ENCODE assay signal across 8 cellular contexts in the genomic region with DNA sequence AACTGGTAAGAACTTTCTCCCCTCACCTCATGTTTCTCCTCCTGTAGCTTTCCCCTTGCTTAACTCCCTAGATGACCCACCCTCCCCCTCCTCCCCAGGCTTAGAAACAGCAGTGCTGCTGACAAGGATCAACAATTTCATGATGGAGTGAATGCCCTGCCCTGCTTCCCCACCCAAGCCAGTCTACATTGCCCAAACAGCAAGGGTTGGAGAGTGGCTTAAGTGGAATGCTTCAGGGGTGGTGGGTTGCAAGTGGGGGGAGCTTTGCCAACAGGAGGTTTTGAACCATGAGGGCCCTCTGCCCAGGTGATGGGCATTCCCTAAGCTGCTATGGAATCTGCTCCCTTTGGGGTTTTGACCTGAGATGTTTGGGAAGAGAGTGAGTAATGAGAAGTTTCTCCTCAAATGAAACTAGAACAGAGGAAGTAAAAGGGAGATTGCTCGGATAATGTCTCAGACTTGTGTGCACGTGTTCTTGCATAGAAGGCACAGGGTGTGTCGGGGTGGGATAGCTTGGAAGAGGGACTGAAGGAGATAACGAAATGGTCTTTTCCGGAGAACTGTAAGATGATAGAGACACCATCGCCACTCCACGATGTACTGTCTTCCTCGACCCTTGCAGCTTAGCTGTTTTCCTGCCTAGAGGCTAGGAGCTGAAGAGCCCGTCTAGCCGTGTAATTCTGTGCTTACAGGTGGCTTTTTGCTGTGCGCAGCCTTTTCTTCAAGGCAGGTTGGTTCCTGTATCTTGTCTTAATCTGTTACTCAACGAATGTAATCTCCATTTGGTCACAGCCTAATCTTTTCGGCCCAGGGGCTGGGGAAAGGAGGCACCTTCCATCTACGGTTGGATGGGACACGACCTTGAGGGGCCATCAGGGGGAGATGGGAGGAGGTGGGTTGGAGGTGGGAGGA. TPM values are rescaled to one million over a fixed set of nuclear protein-coding genes. Genes with fewer than 3 reads are reported as not detected.
DNase-seq lines count a peak whose midpoint lies in the region; ATAC-seq and TF ChIP-seq lines count a peak whose summit lies in the region.

No MANE protein-coding gene starts in this region.

- H3K36me3 ChIP-seq in left ventricle myocardium inferior (no peaks in the 10 kb centered on the region), urinary bladder (ENCODE audit: insufficient read depth) (no peaks in the 10 kb centered on the region)

- peak overlapping the region; percentile 78 for H3K4me3 ChIP-seq in left ventricle myocardium inferior
- peak overlapping the region; percentile 51 for H3K4me3 ChIP-seq in urinary bladder (ENCODE audit: low read depth, low read length)

- H3K27ac ChIP-seq in left ventricle myocardium inferior (replicated peaks) = peak overlapping the region; percentile 88
- H3K27ac ChIP-seq in layer of hippocampus (ENCODE audit: low read depth, low read length) = peak overlapping the region; percentile 77
- peak overlapping the region; percentile 66 for H3K27ac ChIP-seq in urinary bladder (ENCODE audit: low read depth)

- no peak for DNase-seq in left ventricle myocardium inferior
- no peak for DNase-seq in Right ventricle myocardium superior
- DNase-seq in activated naive CD4-positive, alpha-beta T cell treated with anti-CD3 and anti-CD28 coated beads, Interleukin-2, amount 50 U/mL, for 72 hours (ENCODE audit: low spot score in 2 of 2) = no peak
- DNase-seq in COLO668 (lab: John Stamatoyannopoulos, UW; ENCODE audit: unreplicated experiment) = no peak
- DNase-seq in NCI-H748 (lab: John Stamatoyannopoulos, UW; ENCODE audit: unreplicated experiment) = no peak

- no peaks in the 10 kb centered on the region for H3K9me3 ChIP-seq in left ventricle myocardium inferior (replicated peaks)

- H3K27ac Mint-ChIP-seq in activated naive CD4-positive, alpha-beta T cell treated with anti-CD3 and anti-CD28 coated beads, Interleukin-2, amount 50 U/mL, for 72 hours = peak overlapping the region; percentile 84 to 95

- 56% methylated on average over 15 of the region's 15 CpGs for WGBS in urinary bladder

- ATAC-seq in Right ventricle myocardium superior (ENCODE audit: poor library complexity) (no peak), HG03159 (IDR thresholded peaks at IDR 0.05; ENCODE audit: unreplicated experiment) (no peak)
- ATAC-seq in activated naive CD4-positive, alpha-beta T cell treated with anti-CD3 and anti-CD28 coated beads, Interleukin-2, amount 50 U/mL, for 72 hours = no peak

- no peaks in the 10 kb centered on the region for H3K9me3 Mint-ChIP-seq in activated naive CD4-positive, alpha-beta T cell treated with anti-CD3 and anti-CD28 coated beads, Interleukin-2, amount 50 U/mL, for 72 hours

- intact Hi-C loops in left ventricle myocardium inferior (cut with micrococcal nuclease) = no loop called here
- intact Hi-C loops in Right ventricle myocardium superior (cut with DNase I) = no loop called here

- H3K4me1 ChIP-seq in left ventricle myocardium inferior (peaks cover 20% of the 10 kb centered on the region), urinary bladder (ENCODE audit: insufficient read depth) (no peaks in the 10 kb centered on the region)

- H3K27me3 ChIP-seq in left ventricle myocardium inferior (ENCODE audit: low read depth) = no peaks in the 10 kb centered on the region
- H3K27me3 ChIP-seq in layer of hippocampus (ENCODE audit: control insufficient read depth, insufficient read depth, low read length) = no peaks in the 10 kb centered on the region

- no peaks in the 10 kb centered on the region for H3K36me3 Mint-ChIP-seq in activated naive CD4-positive, alpha-beta T cell treated with anti-CD3 and anti-CD28 coated beads, Interleukin-2, amount 50 U/mL, for 72 hours

- no peak for TF ChIP-seq CTCF in left ventricle myocardium inferior (IDR thresholded peaks at IDR 0.05; ENCODE audit: borderline replicate concordance)

RNA-seq across cellular contexts. Expression of a gene that starts 10.1 kb away (rescaled TPM):
- total RNA-seq in left ventricle myocardium inferior = not detected
- not detected for total RNA-seq in Right ventricle myocardium superior
- under 1 TPM; 0.14 to 0.16 TPM for total RNA-seq in activated naive CD4-positive, alpha-beta T cell treated with anti-CD3 and anti-CD28 coated beads, Interleukin-2, amount 50 U/mL, for 72 hours
- 0.21 TPM for total RNA-seq in urinary bladder
- 0.15 TPM for polyA plus RNA-seq in urinary bladder

RNA-seq across cellular contexts. Expression of a gene that starts 11.4 kb away (rescaled TPM):
- total RNA-seq in left ventricle myocardium inferior (7.9 TPM), Right ventricle myocardium superior (7.4 TPM), urinary bladder (23.7 TPM)
- total RNA-seq in activated naive CD4-positive, alpha-beta T cell treated with anti-CD3 and anti-CD28 coated beads, Interleukin-2, amount 50 U/mL, for 72 hours = 10 to 100 TPM in 1 of 2 donors, 1 to 10 TPM in 1; 7.9 to 27.0 TPM
- 14.0 TPM for polyA plus RNA-seq in urinary bladder
